In genomic region chr12:108664338-108665258, GRCh38 we compare ENCODE assay signal across 1 cellular context.
TF ChIP-seq lines count a peak whose summit lies in the region.

No MANE protein-coding gene starts in this region.

TF ChIP-seq in HEK293, 187 proteins besides CTCF, POLR2A, EP300 and RAD21 (continued from another document):
- no peak for TF ChIP-seq ZNF701 (tag by site-specific recombination; IDR thresholded peaks at IDR 0.05)
- TF ChIP-seq GLIS1 (tag by site-specific recombination; IDR thresholded peaks at IDR 0.05), result peak; percentile 38; the same call in 1 of the 2 replicates
- TF ChIP-seq ZNF366 (tag by site-specific recombination; conservative IDR thresholded peaks at IDR 0.05), result peak; percentile 33; the same call in 1 of the 2 replicates
- TF ChIP-seq ZNF394 (tag by site-specific recombination; IDR thresholded peaks at IDR 0.05; ENCODE audit: borderline replicate concordance), result peak; percentile 23; the same call in 1 of the 2 replicates
- TF ChIP-seq ZBTB7A (tag by site-specific recombination; IDR thresholded peaks at IDR 0.05; ENCODE audit: low read depth), result no peak
- TF ChIP-seq ZNF830 (tag by site-specific recombination; IDR thresholded peaks at IDR 0.05; ENCODE audit: low read depth), result no peak
- TF ChIP-seq PRDM1 (tag by site-specific recombination; IDR thresholded peaks at IDR 0.05), result 0 out of 2 replicates have a peak, but pooled peaks have one; percentile 13
- TF ChIP-seq ZNF624 (tag by site-specific recombination; IDR thresholded peaks at IDR 0.05), result no peak
- peak; percentile 86 for TF ChIP-seq ZNF654 (tag by site-specific recombination; IDR thresholded peaks at IDR 0.05; ENCODE audit: low read depth)
